8 cellular contexts compared by ENCODE assay signal in the genomic region with DNA sequence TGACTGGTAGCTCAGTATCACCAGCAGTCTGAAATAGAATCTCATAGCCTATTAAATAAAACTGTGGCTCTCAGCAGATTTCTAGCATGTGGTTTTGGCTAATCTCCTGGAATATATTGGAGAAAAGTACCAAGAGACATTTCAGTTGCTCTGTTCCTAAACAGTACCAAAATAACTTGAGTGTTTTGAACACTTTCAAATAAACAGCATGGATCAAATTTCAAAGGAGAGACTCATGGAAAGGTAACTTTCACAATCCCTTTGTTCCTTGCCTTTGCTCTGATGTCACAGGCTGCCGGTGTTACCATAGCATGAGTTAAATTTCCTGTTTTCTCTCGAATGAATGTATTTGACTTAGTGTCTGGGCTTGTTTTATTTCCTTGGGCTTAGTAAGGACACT. TPM values are rescaled to one million over a fixed set of nuclear protein-coding genes. Genes with fewer than 3 reads are reported as not detected.
DNase-seq lines count a peak whose midpoint lies in the region; TF ChIP-seq lines count a peak whose summit lies in the region.

No MANE protein-coding gene starts in this region.

- intact Hi-C loops in breast epithelium (cut with DNase I; ENCODE audit: low total_unique reads): no loop called here

- no peaks in the 10 kb centered on the region for H3K36me3 ChIP-seq in BLaER1
- H3K36me3 ChIP-seq in breast epithelium: no peaks in the 10 kb centered on the region
- H3K36me3 ChIP-seq in muscle layer of duodenum (ENCODE audit: control insufficient read depth in 1 of 2, insufficient read depth in 2 of 2, low read length in 2 of 2): no peaks in the 10 kb centered on the region

- H3K4me1 ChIP-seq in BLaER1 (peaks cover 27% of the 10 kb centered on the region), breast epithelium (no peaks in the 10 kb centered on the region), muscle layer of duodenum (ENCODE audit: control insufficient read depth in 1 of 2, insufficient read depth in 2 of 2, low read length in 2 of 2) (peaks cover 6 to 26% of the 10 kb centered on the region in 2 donors)

- no peak for TF ChIP-seq CTCF in breast epithelium (IDR thresholded peaks at IDR 0.05)

- H4K20me1 ChIP-seq in BLaER1: no peaks in the 10 kb centered on the region

- H3K4me2 ChIP-seq in BLaER1: peak overlapping the region; percentile 2; the same call in 1 of the 2 replicates

- no peaks in the 10 kb centered on the region for H3K9me3 ChIP-seq in BLaER1
- H3K9me3 ChIP-seq in breast epithelium: no peaks in the 10 kb centered on the region
- H3K9me3 ChIP-seq in muscle layer of duodenum (ENCODE audit: control insufficient read depth in 1 of 2, low read length in 2 of 2): no peaks in the 10 kb centered on the region

- H3K4me3 ChIP-seq in BLaER1: no peak overlapping the region
- no peak overlapping the region for H3K4me3 ChIP-seq in breast epithelium
- H3K4me3 ChIP-seq in muscle layer of duodenum (ENCODE audit: low read depth in 1 of 2, low read length in 2 of 2): no peak overlapping the region

- H3K9ac ChIP-seq in BLaER1: no peak overlapping the region

- DNase-seq in M059J (ENCODE audit: low read depth) (peak; percentile 78), breast epithelium (ENCODE audit: low spot score in 2 of 2) (no peak), NCI-H748 treated with DMSO at 0.1 percent for 48 hours (lab: John Stamatoyannopoulos, UW) (no peak), dedifferentiated amniotic fluid mesenchymal stem cell (ENCODE audit: extremely low spot score) (no peak), NCI-H146 treated with DMSO at 0.1 percent for 48 hours (lab: John Stamatoyannopoulos, UW; ENCODE audit: unreplicated experiment) (no peak)
- DNase-seq in activated CD4-positive, alpha-beta T cell treated with anti-CD3 and anti-CD28 coated beads, Interleukin-2, amount 50 U/mL, for 1 hour: no peak

- H3K27me3 ChIP-seq in BLaER1 (no peaks in the 10 kb centered on the region), breast epithelium (no peaks in the 10 kb centered on the region), muscle layer of duodenum (ENCODE audit: low read depth, low read length) (no peaks in the 10 kb centered on the region)

- H3K27ac ChIP-seq in BLaER1 (no peak overlapping the region), breast epithelium (peak overlapping the region; percentile 36 to 41), muscle layer of duodenum (ENCODE audit: low read length) (peak overlapping the region; percentile 64)

- TF ChIP-seq POLR2A in breast epithelium (IDR thresholded peaks at IDR 0.05): no peak

RNA-seq across cellular contexts. Expression of a gene that starts 3.4 kb away (rescaled TPM):
- total RNA-seq in M059J (2014; rRNA removed; shearing (Covaris generic)): 22.6 and 26.4 TPM in 2 replicates
- total RNA-seq in breast epithelium: 1 to 10 TPM; 2.9 to 5.2 (median 4.4) TPM

RNA-seq across cellular contexts. Expression of a gene that starts 23.0 kb away (rescaled TPM):
- 23.2 and 32.8 TPM in 2 replicates for total RNA-seq in M059J (2014; rRNA removed; shearing (Covaris generic))
- 10 to 100 TPM; 32.8 to 37.6 (median 33.8) TPM for total RNA-seq in breast epithelium

RNA-seq across cellular contexts. Expression of a gene that starts 51.3 kb away (rescaled TPM):
- total RNA-seq in M059J (2014; rRNA removed; shearing (Covaris generic)): 54.6 and 54.9 TPM in 2 replicates
- total RNA-seq in breast epithelium: 100 to 1,000 TPM in 1 of 3 donors, 10 to 100 TPM in 2; 62.8 to 169 (median 80.6) TPM
